In genomic region chr22:17369553-17370035, GRCh38 we compare ENCODE assay signal across 8 cellular contexts. TPM values are rescaled to one million over a fixed set of nuclear protein-coding genes. Genes with fewer than 3 reads are reported as not detected.
A peak's percentile ranks its signal among the peaks of the same experiment; 100 is the strongest.
DNase-seq lines count a peak whose midpoint lies in the region; ATAC-seq and TF ChIP-seq lines count a peak whose summit lies in the region.

No MANE protein-coding gene starts in this region.

- peaks cover 26% of the 10 kb centered on the region for H3K4me1 Mint-ChIP-seq in activated CD4-positive, alpha-beta T cell treated with anti-CD3 and anti-CD28 coated beads, Interleukin-2, amount 10 ng/mL, durations not matched to agents 7 days and 5 days

- no peak overlapping the region for H3K9ac ChIP-seq in rectal smooth muscle tissue (ENCODE audit: low read length)

- POLR2A ChIA-PET in activated CD4-positive, alpha-beta T cell treated with anti-CD3 and anti-CD28 coated beads, Interleukin-2, amount 10 ng/mL, durations not matched to agents 7 days and 5 days (lab: Charles Lee) = no interaction called here

- WGBS in heart right ventricle, 2 donors = 0 to 1% methylated on average over 55 to 77 of the region's 77 CpGs

- H3K4me3 ChIP-seq in heart right ventricle = peak overlapping the region; percentile 47 to 88 (median 74)
- H3K4me3 ChIP-seq in rectal smooth muscle tissue (ENCODE audit: low read length) = peak overlapping the region; percentile 45

- H3K4me1 ChIP-seq in heart right ventricle = peaks cover 0 to 29% (median 19%) of the 10 kb centered on the region in 9 donors
- H3K4me1 ChIP-seq in rectal smooth muscle tissue (ENCODE audit: control insufficient read depth, insufficient read depth, low read length) = no peaks in the 10 kb centered on the region

- H3K4me3 Mint-ChIP-seq in activated CD4-positive, alpha-beta T cell treated with anti-CD3 and anti-CD28 coated beads, Interleukin-2, amount 10 ng/mL, durations not matched to agents 7 days and 5 days = no peak overlapping the region

- CTCF ChIA-PET in activated CD4-positive, alpha-beta T cell treated with anti-CD3 and anti-CD28 coated beads, Interleukin-2, amount 10 ng/mL, durations not matched to agents 7 days and 5 days (lab: Charles Lee) = no interaction called here

- no peak overlapping the region for H3K27ac Mint-ChIP-seq in activated CD4-positive, alpha-beta T cell treated with anti-CD3 and anti-CD28 coated beads, Interleukin-2, amount 10 ng/mL, durations not matched to agents 7 days and 5 days

- peaks cover 63% of the 10 kb centered on the region for H3K27me3 Mint-ChIP-seq in activated CD4-positive, alpha-beta T cell treated with anti-CD3 and anti-CD28 coated beads, Interleukin-2, amount 10 ng/mL, durations not matched to agents 7 days and 5 days

- no peaks in the 10 kb centered on the region for H3K9me3 ChIP-seq in heart right ventricle

- no peak for TF ChIP-seq CTCF in heart right ventricle (IDR thresholded peaks at IDR 0.05)

- H3K27me3 ChIP-seq in heart right ventricle (peaks cover 0 to 87% (median 3%) of the 10 kb centered on the region in 7 donors), rectal smooth muscle tissue (ENCODE audit: control insufficient read depth, insufficient read depth, low read length) (peaks cover 14% of the 10 kb centered on the region)

- no peaks in the 10 kb centered on the region for H3K9me3 Mint-ChIP-seq in activated CD4-positive, alpha-beta T cell treated with anti-CD3 and anti-CD28 coated beads, Interleukin-2, amount 10 ng/mL, durations not matched to agents 7 days and 5 days

- H3K36me3 Mint-ChIP-seq in activated CD4-positive, alpha-beta T cell treated with anti-CD3 and anti-CD28 coated beads, Interleukin-2, amount 10 ng/mL, durations not matched to agents 7 days and 5 days (ENCODE audit: low read depth) = peaks cover 2% of the 10 kb centered on the region

- no peaks in the 10 kb centered on the region for H3K36me3 ChIP-seq in heart right ventricle
- H3K36me3 ChIP-seq in rectal smooth muscle tissue (ENCODE audit: control insufficient read depth, insufficient read depth, low read length) = no peaks in the 10 kb centered on the region

- DNase-seq in activated gamma-delta T cell treated with Interleukin-2 at 50 U/mL for 16 hours (peak; percentile 8), activated gamma-delta T cell (lab: John Stamatoyannopoulos, UW) (no peak), heart right ventricle (peak in 1 of 2 donors; percentile 20)
- DNase-seq in activated CD4-positive, alpha-beta T cell treated with anti-CD3 and anti-CD28 coated beads, Interleukin-2, amount 10 ng/mL, durations not matched to agents 7 days and 5 days = peak; percentile 9

- peak overlapping the region; percentile 71 to 86 (median 78) for H3K27ac ChIP-seq in heart right ventricle
- no peak overlapping the region for H3K27ac ChIP-seq in rectal smooth muscle tissue (ENCODE audit: low read depth, low read length)

- intact Hi-C loops in heart right ventricle (cut with DNase I) = loop anchor here (5.0 to 10.0 kb wide), 12 partner anchors 38 to 295 kb away; no protein-coding TSS in a partner anchor

- ATAC-seq in heart right ventricle (peak in 7 of 8 donors; percentile 4 to 40 (median 34)), HG03139 (IDR thresholded peaks at IDR 0.05; ENCODE audit: unreplicated experiment) (no peak), GM18907 (IDR thresholded peaks at IDR 0.05; ENCODE audit: unreplicated experiment) (no peak), HG03565 (IDR thresholded peaks at IDR 0.05; ENCODE audit: unreplicated experiment) (no peak)

RNA-seq across cellular contexts. Expression of gene CECR2, which starts 0.3 kb away (rescaled TPM):
- under 1 TPM in 1 of 2 experiments, not detected in 1; 0.15 TPM for total RNA-seq in activated CD4-positive, alpha-beta T cell treated with anti-CD3 and anti-CD28 coated beads, Interleukin-2, amount 10 ng/mL, durations not matched to agents 7 days and 5 days
- total RNA-seq in heart right ventricle = 1 to 10 TPM; 5.2 to 9.1 (median 6.5) TPM
- 1 to 10 TPM; 1.1 to 6.4 TPM for polyA plus RNA-seq in heart right ventricle

Comparison
In these comparisons a context has a peak if more than half of its experiments do, and no peak if none do; other contexts are left out.
1. ATAC-seq: peak in heart right ventricle (7 of 8); none in HG03139 (single experiment), GM18907 (single experiment) and HG03565 (single experiment).
2. RNA of gene CECR2, which starts 0.3 kb away (total RNA-seq): 5.2 to 9.1 TPM in heart right ventricle; 0.15 TPM in activated CD4-positive, alpha-beta T cell treated with anti-CD3 and anti-CD28 coated beads, Interleukin-2, amount 10 ng/mL, durations not matched to agents 7 days and 5 days; every median in the first group is over 4 times any median in the second.